10 cellular contexts compared by ENCODE assay signal in genomic region chr18:48941672-48942071, GRCh38. TPM values are rescaled to one million over a fixed set of nuclear protein-coding genes. Genes with fewer than 3 reads are reported as not detected.
DNase-seq lines count a peak whose midpoint lies in the region; ATAC-seq and TF ChIP-seq lines count a peak whose summit lies in the region.
"Had no signal": no experiment of that assay in that cellular context is flagged by ENCODE, and none has a peak within 500 bp of the region (broad histone marks: within the 10 kb centered on the region; RNA-seq: fewer than 3 reads in every experiment).

No MANE protein-coding gene starts in this region.

- no peaks in the 10 kb centered on the region for H3K9me3 Mint-ChIP-seq in HFFc6
- H3K9me3 Mint-ChIP-seq in activated T-helper 17 cell treated with anti-CD3 and anti-CD28 coated beads, Interleukin-2, amount 50 U/mL, for 72 hours, result no peaks in the 10 kb centered on the region
- H3K9me3 Mint-ChIP-seq in immature natural killer cell, result no peaks in the 10 kb centered on the region
- no peaks in the 10 kb centered on the region for H3K9me3 Mint-ChIP-seq in stimulated activated effector memory CD8-positive, alpha-beta T cell treated with anti-CD3 and anti-CD28 coated beads, Interleukin-12 subunit alpha, Interleukin-12 subunit beta, amount 100 ng/mL, for 72 hours

- H3K4me1 Mint-ChIP-seq in HFFc6 (ENCODE audit: low read depth) (peaks cover 100% of the 10 kb centered on the region), immature natural killer cell (peaks cover 99 to 100% of the 10 kb centered on the region in 2 donors)
- peaks cover 65% of the 10 kb centered on the region for H3K4me1 Mint-ChIP-seq in activated T-helper 17 cell treated with anti-CD3 and anti-CD28 coated beads, Interleukin-2, amount 50 U/mL, for 72 hours
- H3K4me1 Mint-ChIP-seq in stimulated activated effector memory CD8-positive, alpha-beta T cell treated with anti-CD3 and anti-CD28 coated beads, Interleukin-12 subunit alpha, Interleukin-12 subunit beta, amount 100 ng/mL, for 72 hours, result peaks cover 95% of the 10 kb centered on the region

- no peak for TF ChIP-seq CTCF in HFFc6 (IDR thresholded peaks at IDR 0.05)

- H3K27ac Mint-ChIP-seq in HFFc6, result peak overlapping the region; percentile 86
- peak overlapping the region; percentile 89 for H3K27ac Mint-ChIP-seq in activated T-helper 17 cell treated with anti-CD3 and anti-CD28 coated beads, Interleukin-2, amount 50 U/mL, for 72 hours
- H3K27ac Mint-ChIP-seq in immature natural killer cell, result peak overlapping the region; percentile 92 to 100 (median 99)
- H3K27ac Mint-ChIP-seq in stimulated activated effector memory CD8-positive, alpha-beta T cell treated with anti-CD3 and anti-CD28 coated beads, Interleukin-12 subunit alpha, Interleukin-12 subunit beta, amount 100 ng/mL, for 72 hours, result peak overlapping the region; percentile 77

- DNase-seq in HFFc6, result no peak
- DNase-seq in immature natural killer cell, result no peak
- no peak for DNase-seq in stimulated activated effector memory CD8-positive, alpha-beta T cell treated with anti-CD3 and anti-CD28 coated beads, Interleukin-12 subunit alpha, Interleukin-12 subunit beta, amount 100 ng/mL, for 72 hours (ENCODE audit: low spot score in 2 of 2)
- DNase-seq in pons (ENCODE audit: low spot score), result no peak
- DNase-seq: nucleus accumbens; stimulated activated naive CD4-positive, alpha-beta T cell had no signal

- peak overlapping the region; percentile 100 for H3K4me3 Mint-ChIP-seq in HFFc6
- peak overlapping the region; percentile 99 for H3K4me3 Mint-ChIP-seq in activated T-helper 17 cell treated with anti-CD3 and anti-CD28 coated beads, Interleukin-2, amount 50 U/mL, for 72 hours
- H3K4me3 Mint-ChIP-seq in immature natural killer cell, result peak overlapping the region; percentile 82 to 99 (median 85)
- peak overlapping the region; percentile 91 for H3K4me3 Mint-ChIP-seq in stimulated activated effector memory CD8-positive, alpha-beta T cell treated with anti-CD3 and anti-CD28 coated beads, Interleukin-12 subunit alpha, Interleukin-12 subunit beta, amount 100 ng/mL, for 72 hours

- no peak for ATAC-seq in activated T-helper 17 cell treated with anti-CD3 and anti-CD28 coated beads, Interleukin-2, amount 50 U/mL, for 72 hours (replicated peaks)
- no peak for ATAC-seq in stimulated activated effector memory CD8-positive, alpha-beta T cell treated with anti-CD3 and anti-CD28 coated beads, Interleukin-12 subunit alpha, Interleukin-12 subunit beta, amount 100 ng/mL, for 72 hours
- ATAC-seq in GM18873 (IDR thresholded peaks at IDR 0.05; ENCODE audit: low FRiP score, unreplicated experiment), result no peak
- ATAC-seq in GM21390 (IDR thresholded peaks at IDR 0.05; ENCODE audit: unreplicated experiment), result no peak
- ATAC-seq in GM19328 (IDR thresholded peaks at IDR 0.05; ENCODE audit: unreplicated experiment), result no peak

- H3K36me3 Mint-ChIP-seq in HFFc6 (ENCODE audit: low read depth) (peaks cover 62% of the 10 kb centered on the region), immature natural killer cell (peaks cover 3 to 52% (median 21%) of the 10 kb centered on the region in 3 donors)
- peaks cover 92% of the 10 kb centered on the region for H3K36me3 Mint-ChIP-seq in activated T-helper 17 cell treated with anti-CD3 and anti-CD28 coated beads, Interleukin-2, amount 50 U/mL, for 72 hours (ENCODE audit: low read depth)
- H3K36me3 Mint-ChIP-seq in stimulated activated effector memory CD8-positive, alpha-beta T cell treated with anti-CD3 and anti-CD28 coated beads, Interleukin-12 subunit alpha, Interleukin-12 subunit beta, amount 100 ng/mL, for 72 hours, result peaks cover 100% of the 10 kb centered on the region

- H3K27me3 Mint-ChIP-seq in HFFc6 (ENCODE audit: insufficient read depth) (peaks cover 16% of the 10 kb centered on the region), immature natural killer cell (ENCODE audit: low read depth in 3 of 3) (peaks cover 13 to 47% (median 34%) of the 10 kb centered on the region in 3 donors)
- no peaks in the 10 kb centered on the region for H3K27me3 Mint-ChIP-seq in activated T-helper 17 cell treated with anti-CD3 and anti-CD28 coated beads, Interleukin-2, amount 50 U/mL, for 72 hours

RNA-seq across cellular contexts. Expression of gene SMAD7, which starts 9.1 kb away (rescaled TPM):
- 10 to 100 TPM; 29.6 to 35.8 (median 30.7) TPM for total RNA-seq in HFFc6 (2021; fragmentation: NEBNext Ultra II Directional; extraction: Animal tissue kit (Norgen Biotek cat#: 25700))
- 10 to 100 TPM; 23.4 to 40.7 TPM for total RNA-seq in activated T-helper 17 cell treated with anti-CD3 and anti-CD28 coated beads, Interleukin-2, amount 50 U/mL, for 72 hours
- polyA plus RNA-seq in immature natural killer cell, result 10 to 100 TPM; 10.1 to 17.4 (median 12.3) TPM
